ENCODE assay signal across 16 cellular contexts in genomic region chr10:103442031-103442461, GRCh38. TPM values are rescaled to one million over a fixed set of nuclear protein-coding genes. Genes with fewer than 3 reads are reported as not detected.
A peak's percentile ranks its signal among the peaks of the same experiment; 100 is the strongest.
DNase-seq lines count a peak whose midpoint lies in the region; ATAC-seq and TF ChIP-seq lines count a peak whose summit lies in the region.
"Had no signal": no experiment of that assay in that cellular context is flagged by ENCODE, and none has a peak within 500 bp of the region (broad histone marks: within the 10 kb centered on the region; RNA-seq: fewer than 3 reads in every experiment).

No MANE protein-coding gene starts in this region.

- POLR2A ChIA-PET in activated CD4-positive, alpha-beta T cell treated with anti-CD3 and anti-CD28 coated beads for 36 hours (lab: Charles Lee) = no interaction called here

- no peaks in the 10 kb centered on the region for H3K27me3 Mint-ChIP-seq in activated CD4-positive, alpha-beta T cell treated with anti-CD3 and anti-CD28 coated beads for 36 hours
- H3K27me3 Mint-ChIP-seq: stimulated activated naive CD8-positive, alpha-beta T cell treated with anti-CD3 and anti-CD28 coated beads, Interleukin-15, Interleukin-2, amounts not matched to agents 100 ng/mL and 50 ng/mL, for 24 hours had no signal

- no peaks in the 10 kb centered on the region for H3K4me1 ChIP-seq in smooth muscle cell (ENCODE audit: low read depth)

- H2AFZ ChIP-seq in smooth muscle cell (ENCODE audit: low read depth) = no peak overlapping the region

- CTCF ChIA-PET in activated CD4-positive, alpha-beta T cell treated with anti-CD3 and anti-CD28 coated beads for 36 hours (lab: Charles Lee) = interaction anchor here (1.0 to 1.4 kb wide), 3 partner anchors 26 to 41 kb away, joined by 3 to 4 read pairs (median 4); no protein-coding TSS in a partner anchor

- no peaks in the 10 kb centered on the region for H3K4me1 Mint-ChIP-seq in activated CD4-positive, alpha-beta T cell treated with anti-CD3 and anti-CD28 coated beads for 36 hours

- no peak overlapping the region for H3K27ac Mint-ChIP-seq in activated CD4-positive, alpha-beta T cell treated with anti-CD3 and anti-CD28 coated beads for 36 hours
- H3K27ac Mint-ChIP-seq: stimulated activated naive CD8-positive, alpha-beta T cell treated with anti-CD3 and anti-CD28 coated beads, Interleukin-15, Interleukin-2, amounts not matched to agents 100 ng/mL and 50 ng/mL, for 24 hours had no signal

- peaks cover 61% of the 10 kb centered on the region for H3K36me3 Mint-ChIP-seq in activated CD4-positive, alpha-beta T cell treated with anti-CD3 and anti-CD28 coated beads for 36 hours (ENCODE audit: low read depth)

- no peak for TF ChIP-seq CTCF in smooth muscle cell (IDR thresholded peaks at IDR 0.05; ENCODE audit: borderline replicate concordance, insufficient read depth, poor library complexity, severe bottlenecking)

- peaks cover 6% of the 10 kb centered on the region for H3F3A ChIP-seq in smooth muscle cell (ENCODE audit: low read depth)

- H3K9me3 ChIP-seq in smooth muscle cell (replicated peaks; ENCODE audit: low read depth) = no peaks in the 10 kb centered on the region

- H4K20me1 ChIP-seq in smooth muscle cell (ENCODE audit: low read depth) = peaks cover 2% of the 10 kb centered on the region

- no peak overlapping the region for H3K9ac ChIP-seq in smooth muscle cell (ENCODE audit: low read depth)

- ATAC-seq in left ventricle myocardium superior (peak; percentile 48), GM18858 (IDR thresholded peaks at IDR 0.05; ENCODE audit: unreplicated experiment) (no peak), GM21786 (IDR thresholded peaks at IDR 0.05; ENCODE audit: unreplicated experiment) (no peak)
- ATAC-seq in activated CD4-positive, CD25-positive, alpha-beta regulatory T cell treated with anti-CD3 and anti-CD28 coated beads, Interleukin-2, amount 50 U/mL, for 24 hours = no peak
- no peak for ATAC-seq in activated CD4-positive, alpha-beta T cell treated with anti-CD3 and anti-CD28 coated beads for 36 hours

- H3K27ac ChIP-seq in smooth muscle cell (ENCODE audit: low read depth) = peak overlapping the region; percentile 81

- intact Hi-C loops in left ventricle myocardium superior (cut with micrococcal nuclease) = no loop called here
- intact Hi-C loops in activated CD4-positive, alpha-beta T cell treated with anti-CD3 and anti-CD28 coated beads for 36 hours (cut with DNase I, micrococcal nuclease) = no loop called here

- H3K4me3 ChIP-seq in smooth muscle cell = no peak overlapping the region

- DNase-seq in HT1080 (ENCODE audit: low read depth) = peak; percentile 48
- DNase-seq in astrocyte of the hippocampus (ENCODE audit: low read depth, low spot score) = peak; percentile 84
- DNase-seq in left ventricle myocardium superior = peak; percentile 74
- peak; percentile 13 for DNase-seq in smooth muscle cell (lab: John Stamatoyannopoulos, UW; ENCODE audit: unreplicated experiment)
- no peak for DNase-seq in activated CD4-positive, alpha-beta T cell treated with anti-CD3 and anti-CD28 coated beads for 36 hours
- DNase-seq: DMS 273 treated with DMSO at 0.1 percent for 48 hours; kidney; NCI-H1694 treated with DMSO at 0.1 percent for 48 hours; stimulated activated CD4-positive, alpha-beta T cell treated with anti-CD3 and anti-CD28 coated beads, Interleukin-1b, Interleukin-23, amount 100 ng/mL, for 48 hours had no signal

- no peaks in the 10 kb centered on the region for H3K79me2 ChIP-seq in smooth muscle cell (ENCODE audit: low read depth)

- peaks cover 3% of the 10 kb centered on the region for H3K36me3 ChIP-seq in smooth muscle cell (ENCODE audit: low read depth)

- 62% methylated on average over 13 of the region's 13 CpGs for WGBS in smooth muscle cell (ENCODE audit: low lambda C conversion rate)

- no peaks in the 10 kb centered on the region for H3K9me3 Mint-ChIP-seq in activated CD4-positive, alpha-beta T cell treated with anti-CD3 and anti-CD28 coated beads for 36 hours (ENCODE audit: low read depth)
- H3K9me3 Mint-ChIP-seq: stimulated activated naive CD8-positive, alpha-beta T cell treated with anti-CD3 and anti-CD28 coated beads, Interleukin-15, Interleukin-2, amounts not matched to agents 100 ng/mL and 50 ng/mL, for 24 hours had no signal

- no peaks in the 10 kb centered on the region for H3K27me3 ChIP-seq in smooth muscle cell (ENCODE audit: low read depth)

- H3K4me2 ChIP-seq in smooth muscle cell = peak overlapping the region; percentile 51

- no peak overlapping the region for H3K4me3 Mint-ChIP-seq in activated CD4-positive, alpha-beta T cell treated with anti-CD3 and anti-CD28 coated beads for 36 hours
- H3K4me3 Mint-ChIP-seq: stimulated activated naive CD8-positive, alpha-beta T cell treated with anti-CD3 and anti-CD28 coated beads, Interleukin-15, Interleukin-2, amounts not matched to agents 100 ng/mL and 50 ng/mL, for 24 hours had no signal

RNA-seq across cellular contexts. Expression of gene CALHM2, which starts 10.1 kb away (rescaled TPM):
- not detected in 2 replicates for total RNA-seq in HT1080 (2014; rRNA removed; shearing (Covaris generic))
- polyA plus RNA-seq in HT1080 (2015; cell fraction: cytosol; rRNA removed) = not detected in 2 replicates
- not detected in 2 replicates for polyA plus RNA-seq in HT1080 (2015; cell fraction: nucleus; rRNA removed)
- 9.8 TPM for total RNA-seq in left ventricle myocardium superior
- 3.1 and 4.0 TPM in 2 replicates for total RNA-seq in smooth muscle cell
- polyA plus RNA-seq in smooth muscle cell = 6.2 and 8.6 TPM in 2 replicates
- total RNA-seq in activated CD4-positive, alpha-beta T cell treated with anti-CD3 and anti-CD28 coated beads for 36 hours = 10 to 100 TPM; 10.1 to 12.0 TPM

RNA-seq across cellular contexts. Expression of gene CALHM1, which starts 16.7 kb away (rescaled TPM):
- not detected in 2 replicates for total RNA-seq in HT1080 (2014; rRNA removed; shearing (Covaris generic))
- not detected in 2 replicates for polyA plus RNA-seq in HT1080 (2015; cell fraction: cytosol; rRNA removed)
- not detected in 2 replicates for polyA plus RNA-seq in HT1080 (2015; cell fraction: nucleus; rRNA removed)
- total RNA-seq in left ventricle myocardium superior (not detected), smooth muscle cell (not detected in 2 replicates)
- 0.05 TPM in 1 of 2 replicates, not detected in the other for polyA plus RNA-seq in smooth muscle cell
- not detected for total RNA-seq in activated CD4-positive, alpha-beta T cell treated with anti-CD3 and anti-CD28 coated beads for 36 hours
- total RNA-seq: activated CD8-positive, alpha-beta memory T cell treated with anti-CD3 and anti-CD28 coated beads for 36 hours; epithelial cell of proximal tubule; HT-29; kidney had no signal

RNA-seq across cellular contexts. Expression of gene CALHM3, which starts 37.0 kb away (rescaled TPM):
- total RNA-seq in HT1080 (2014; rRNA removed; shearing (Covaris generic)) = not detected in 2 replicates
- not detected in 2 replicates for polyA plus RNA-seq in HT1080 (2015; cell fraction: cytosol; rRNA removed)
- polyA plus RNA-seq in HT1080 (2015; cell fraction: nucleus; rRNA removed) = not detected in 2 replicates
- total RNA-seq in left ventricle myocardium superior = not detected
- total RNA-seq in smooth muscle cell = not detected in 2 replicates
- not detected in 2 replicates for polyA plus RNA-seq in smooth muscle cell
- total RNA-seq in activated CD4-positive, alpha-beta T cell treated with anti-CD3 and anti-CD28 coated beads for 36 hours = not detected
- total RNA-seq: epithelial cell of proximal tubule, HT-29, kidney had no signal

RNA-seq across cellular contexts. Expression of gene PDCD11, which starts 45.6 kb away (rescaled TPM):
- total RNA-seq in HT1080 (2014; rRNA removed; shearing (Covaris generic)) = 86.0 and 89.4 TPM in 2 replicates
- polyA plus RNA-seq in HT1080 (2015; cell fraction: cytosol; rRNA removed) = 17.8 and 20.2 TPM in 2 replicates
- 146 and 147 TPM in 2 replicates for polyA plus RNA-seq in HT1080 (2015; cell fraction: nucleus; rRNA removed)
- total RNA-seq in left ventricle myocardium superior (12.1 TPM), smooth muscle cell (15.6 and 16.9 TPM in 2 replicates)
- polyA plus RNA-seq in smooth muscle cell = 12.2 and 13.8 TPM in 2 replicates
- total RNA-seq in activated CD4-positive, alpha-beta T cell treated with anti-CD3 and anti-CD28 coated beads for 36 hours = 10 to 100 TPM; 60.6 to 73.8 TPM

RNA-seq across cellular contexts. Expression of gene ATP5MK, which starts 45.8 kb away (rescaled TPM):
- 285 and 369 TPM in 2 replicates for total RNA-seq in HT1080 (2014; rRNA removed; shearing (Covaris generic))
- polyA plus RNA-seq in HT1080 (2015; cell fraction: cytosol; rRNA removed) = 577 and 739 TPM in 2 replicates
- 165 and 221 TPM in 2 replicates for polyA plus RNA-seq in HT1080 (2015; cell fraction: nucleus; rRNA removed)
- 1,234 TPM for total RNA-seq in left ventricle myocardium superior
- 961 and 1,249 TPM in 2 replicates for total RNA-seq in smooth muscle cell
- 527 and 589 TPM in 2 replicates for polyA plus RNA-seq in smooth muscle cell
- total RNA-seq in activated CD4-positive, alpha-beta T cell treated with anti-CD3 and anti-CD28 coated beads for 36 hours = 100 to 1,000 TPM; 377 to 447 TPM
